1 cellular context compared by ENCODE assay signal in the genomic region with DNA sequence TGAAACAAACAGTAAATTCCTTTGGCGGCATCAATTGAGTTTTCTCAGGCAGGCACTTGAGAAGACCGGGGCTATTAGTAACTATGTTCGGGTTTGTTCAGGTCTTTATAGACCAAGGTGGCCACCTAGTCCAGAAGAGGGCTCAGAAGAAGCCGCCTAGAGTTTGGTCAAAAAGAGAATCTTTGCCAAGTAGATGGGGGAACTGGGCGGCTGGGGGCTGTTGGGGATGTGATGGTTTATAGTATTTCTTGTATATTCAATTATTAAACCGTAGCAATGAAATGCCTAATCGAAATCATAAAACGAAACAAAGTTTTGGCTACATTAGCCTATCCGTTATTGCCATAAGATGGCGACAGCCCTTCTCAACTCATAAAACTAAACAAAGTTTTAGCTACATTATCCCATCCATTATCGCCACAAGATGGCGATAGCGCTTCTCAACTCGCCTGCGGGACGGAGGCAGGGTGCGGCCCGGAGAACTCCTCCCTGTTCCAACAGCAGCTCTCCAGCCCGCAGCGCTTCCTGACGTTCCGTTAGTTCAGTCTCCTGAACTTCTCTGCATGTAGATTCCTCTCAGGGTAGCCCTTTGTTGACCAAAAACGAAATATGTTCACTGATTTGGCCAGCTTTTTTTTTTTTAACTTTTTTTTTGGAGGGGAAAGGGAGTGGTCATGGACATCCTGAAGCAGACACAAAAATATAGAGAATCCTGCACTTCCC.
TF ChIP-seq lines count a peak whose summit lies in the region.

No MANE protein-coding gene starts in this region.

TF ChIP-seq in HepG2, 621 proteins besides CTCF, POLR2A, EP300 and RAD21 (continued from another document and continues in another):
- TF ChIP-seq GABPA (IDR thresholded peaks at IDR 0.05; ENCODE audit: low read depth, low read length) (no peak), GABPA (CRISPR knock-in tag; IDR thresholded peaks at IDR 0.05; ENCODE audit: low read depth) (peak; percentile 40; the same call in 1 of the 2 replicates), SALL2 (CRISPR knock-in tag; IDR thresholded peaks at IDR 0.05) (peak; percentile 84), KDM3A (CRISPR knock-in tag; IDR thresholded peaks at IDR 0.05; ENCODE audit: low read depth) (peak; percentile 84; the same call in 1 of the 2 replicates), ZNF34 (CRISPR knock-in tag; IDR thresholded peaks at IDR 0.05; ENCODE audit: borderline replicate concordance) (no peak), ATRX (CRISPR knock-in tag; IDR thresholded peaks at IDR 0.05; ENCODE audit: borderline replicate concordance) (no peak), KDM6A (CRISPR knock-in tag; IDR thresholded peaks at IDR 0.05; ENCODE audit: low read depth) (no peak), BRCA1 (CRISPR knock-in tag; IDR thresholded peaks at IDR 0.05) (0 out of 2 replicates have a peak, but pooled peaks have one; percentile 27), MEF2D (CRISPR knock-in tag; IDR thresholded peaks at IDR 0.05) (no peak), NRL (CRISPR knock-in tag; IDR thresholded peaks at IDR 0.05; ENCODE audit: borderline replicate concordance) (no peak), ZNF891 (CRISPR knock-in tag; IDR thresholded peaks at IDR 0.05) (no peak), HOXA7 (CRISPR knock-in tag; IDR thresholded peaks at IDR 0.05) (no peak), EZH2 (conservative IDR thresholded peaks at IDR 0.05; ENCODE audit: low read depth, low read length) (no peak), ELF4 (CRISPR knock-in tag; IDR thresholded peaks at IDR 0.05; ENCODE audit: borderline replicate concordance) (no peak), ZNF225 (CRISPR knock-in tag; IDR thresholded peaks at IDR 0.05) (no peak), ZNF143 (CRISPR knock-in tag; IDR thresholded peaks at IDR 0.05) (no peak), ZNF552 (CRISPR knock-in tag; IDR thresholded peaks at IDR 0.05; ENCODE audit: borderline replicate concordance) (no peak), GATAD2A (CRISPR knock-in tag; IDR thresholded peaks at IDR 0.05) (peak; percentile 79), ASH2L (IDR thresholded peaks at IDR 0.05; ENCODE audit: insufficient read length, low read depth, low read length) (peak; percentile 37), HNRNPLL (IDR thresholded peaks at IDR 0.05; ENCODE audit: low read depth, low read length, poor library complexity, severe bottlenecking) (peak; percentile 35), HDAC2 (CRISPR knock-in tag; IDR thresholded peaks at IDR 0.05) (peak; percentile 77; the same call in 1 of the 2 replicates), FOXK1 (CRISPR knock-in tag; IDR thresholded peaks at IDR 0.05; ENCODE audit: borderline replicate concordance, low read depth) (peak; percentile 50; the same call in 1 of the 2 replicates), ZNF331 (CRISPR knock-in tag; IDR thresholded peaks at IDR 0.05) (peak; percentile 90), ZMYM4 (CRISPR knock-in tag; IDR thresholded peaks at IDR 0.05) (peak; percentile 87), ZMAT3 (CRISPR knock-in tag; conservative IDR thresholded peaks at IDR 0.05) (no peak), ZNF431 (CRISPR knock-in tag; IDR thresholded peaks at IDR 0.05; ENCODE audit: borderline replicate concordance, low read depth) (no peak), MTF1 (CRISPR knock-in tag; IDR thresholded peaks at IDR 0.05) (no peak), NFYB (CRISPR knock-in tag; IDR thresholded peaks at IDR 0.05) (no peak), MTF2 (CRISPR knock-in tag; IDR thresholded peaks at IDR 0.05; ENCODE audit: borderline replicate concordance) (no peak), ZNF10 (CRISPR knock-in tag; IDR thresholded peaks at IDR 0.05; ENCODE audit: borderline replicate concordance, low read depth) (no peak), SUZ12 (IDR thresholded peaks at IDR 0.05; ENCODE audit: low read depth, low read length) (no peak), HOXA5 (CRISPR knock-in tag; IDR thresholded peaks at IDR 0.05) (peak; percentile 83; the same call in 1 of the 2 replicates), ZNF878 (CRISPR knock-in tag; IDR thresholded peaks at IDR 0.05) (no peak), ZFP1 (CRISPR knock-in tag; IDR thresholded peaks at IDR 0.05) (0 out of 2 replicates have a peak, but pooled peaks have one; percentile 39), ZNF776 (CRISPR knock-in tag; IDR thresholded peaks at IDR 0.05) (no peak), ZEB1 (IDR thresholded peaks at IDR 0.05; ENCODE audit: insufficient replicate concordance, low read depth) (no peak), ZNF577 (CRISPR knock-in tag; IDR thresholded peaks at IDR 0.05; ENCODE audit: borderline replicate concordance, low read depth) (no peak), NR2C2 (CRISPR knock-in tag; IDR thresholded peaks at IDR 0.05; ENCODE audit: borderline replicate concordance) (no peak), TBP (CRISPR knock-in tag; IDR thresholded peaks at IDR 0.05) (no peak), ZNF737 (CRISPR knock-in tag; IDR thresholded peaks at IDR 0.05; ENCODE audit: borderline replicate concordance) (no peak), CCAR2 (optimal IDR thresholded peaks at IDR 0.05; ENCODE audit: low read depth, low read length) (peak; percentile 55), PHF21A (CRISPR knock-in tag; IDR thresholded peaks at IDR 0.05) (peak; percentile 77), FOXA1 (IDR thresholded peaks at IDR 0.05) (no peak), FOXA1 (CRISPR knock-in tag; IDR thresholded peaks at IDR 0.05) (peak; percentile 38; the same call in 1 of the 2 replicates), PPARG (CRISPR knock-in tag; conservative IDR thresholded peaks at IDR 0.05) (peak; percentile 59), KAT7 (CRISPR knock-in tag; IDR thresholded peaks at IDR 0.05; ENCODE audit: borderline replicate concordance) (no peak), JUN (CRISPR knock-in tag; IDR thresholded peaks at IDR 0.05) (no peak)
- TF ChIP-seq, protein P1, sequence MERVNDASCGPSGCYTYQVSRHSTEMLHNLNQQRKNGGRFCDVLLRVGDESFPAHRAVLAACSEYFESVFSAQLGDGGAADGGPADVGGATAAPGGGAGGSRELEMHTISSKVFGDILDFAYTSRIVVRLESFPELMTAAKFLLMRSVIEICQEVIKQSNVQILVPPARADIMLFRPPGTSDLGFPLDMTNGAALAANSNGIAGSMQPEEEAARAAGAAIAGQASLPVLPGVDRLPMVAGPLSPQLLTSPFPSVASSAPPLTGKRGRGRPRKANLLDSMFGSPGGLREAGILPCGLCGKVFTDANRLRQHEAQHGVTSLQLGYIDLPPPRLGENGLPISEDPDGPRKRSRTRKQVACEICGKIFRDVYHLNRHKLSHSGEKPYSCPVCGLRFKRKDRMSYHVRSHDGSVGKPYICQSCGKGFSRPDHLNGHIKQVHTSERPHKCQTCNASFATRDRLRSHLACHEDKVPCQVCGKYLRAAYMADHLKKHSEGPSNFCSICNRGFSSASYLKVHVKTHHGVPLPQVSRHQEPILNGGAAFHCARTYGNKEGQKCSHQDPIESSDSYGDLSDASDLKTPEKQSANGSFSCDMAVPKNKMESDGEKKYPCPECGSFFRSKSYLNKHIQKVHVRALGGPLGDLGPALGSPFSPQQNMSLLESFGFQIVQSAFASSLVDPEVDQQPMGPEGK (CRISPR knock-in tag; IDR thresholded peaks at IDR 0.05), result peak; percentile 43; the same call in 1 of the 2 replicates
- TF ChIP-seq, protein P2, sequence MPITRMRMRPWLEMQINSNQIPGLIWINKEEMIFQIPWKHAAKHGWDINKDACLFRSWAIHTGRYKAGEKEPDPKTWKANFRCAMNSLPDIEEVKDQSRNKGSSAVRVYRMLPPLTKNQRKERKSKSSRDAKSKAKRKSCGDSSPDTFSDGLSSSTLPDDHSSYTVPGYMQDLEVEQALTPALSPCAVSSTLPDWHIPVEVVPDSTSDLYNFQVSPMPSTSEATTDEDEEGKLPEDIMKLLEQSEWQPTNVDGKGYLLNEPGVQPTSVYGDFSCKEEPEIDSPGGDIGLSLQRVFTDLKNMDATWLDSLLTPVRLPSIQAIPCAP (CRISPR knock-in tag; IDR thresholded peaks at IDR 0.05; ENCODE audit: low read depth), result no peak
- TF ChIP-seq, protein P3, sequence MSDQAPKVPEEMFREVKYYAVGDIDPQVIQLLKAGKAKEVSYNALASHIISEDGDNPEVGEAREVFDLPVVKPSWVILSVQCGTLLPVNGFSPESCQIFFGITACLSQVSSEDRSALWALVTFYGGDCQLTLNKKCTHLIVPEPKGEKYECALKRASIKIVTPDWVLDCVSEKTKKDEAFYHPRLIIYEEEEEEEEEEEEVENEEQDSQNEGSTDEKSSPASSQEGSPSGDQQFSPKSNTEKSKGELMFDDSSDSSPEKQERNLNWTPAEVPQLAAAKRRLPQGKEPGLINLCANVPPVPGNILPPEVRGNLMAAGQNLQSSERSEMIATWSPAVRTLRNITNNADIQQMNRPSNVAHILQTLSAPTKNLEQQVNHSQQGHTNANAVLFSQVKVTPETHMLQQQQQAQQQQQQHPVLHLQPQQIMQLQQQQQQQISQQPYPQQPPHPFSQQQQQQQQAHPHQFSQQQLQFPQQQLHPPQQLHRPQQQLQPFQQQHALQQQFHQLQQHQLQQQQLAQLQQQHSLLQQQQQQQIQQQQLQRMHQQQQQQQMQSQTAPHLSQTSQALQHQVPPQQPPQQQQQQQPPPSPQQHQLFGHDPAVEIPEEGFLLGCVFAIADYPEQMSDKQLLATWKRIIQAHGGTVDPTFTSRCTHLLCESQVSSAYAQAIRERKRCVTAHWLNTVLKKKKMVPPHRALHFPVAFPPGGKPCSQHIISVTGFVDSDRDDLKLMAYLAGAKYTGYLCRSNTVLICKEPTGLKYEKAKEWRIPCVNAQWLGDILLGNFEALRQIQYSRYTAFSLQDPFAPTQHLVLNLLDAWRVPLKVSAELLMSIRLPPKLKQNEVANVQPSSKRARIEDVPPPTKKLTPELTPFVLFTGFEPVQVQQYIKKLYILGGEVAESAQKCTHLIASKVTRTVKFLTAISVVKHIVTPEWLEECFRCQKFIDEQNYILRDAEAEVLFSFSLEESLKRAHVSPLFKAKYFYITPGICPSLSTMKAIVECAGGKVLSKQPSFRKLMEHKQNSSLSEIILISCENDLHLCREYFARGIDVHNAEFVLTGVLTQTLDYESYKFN (CRISPR knock-in tag; conservative IDR thresholded peaks at IDR 0.05), result no peak
- TF ChIP-seq, protein P4, sequence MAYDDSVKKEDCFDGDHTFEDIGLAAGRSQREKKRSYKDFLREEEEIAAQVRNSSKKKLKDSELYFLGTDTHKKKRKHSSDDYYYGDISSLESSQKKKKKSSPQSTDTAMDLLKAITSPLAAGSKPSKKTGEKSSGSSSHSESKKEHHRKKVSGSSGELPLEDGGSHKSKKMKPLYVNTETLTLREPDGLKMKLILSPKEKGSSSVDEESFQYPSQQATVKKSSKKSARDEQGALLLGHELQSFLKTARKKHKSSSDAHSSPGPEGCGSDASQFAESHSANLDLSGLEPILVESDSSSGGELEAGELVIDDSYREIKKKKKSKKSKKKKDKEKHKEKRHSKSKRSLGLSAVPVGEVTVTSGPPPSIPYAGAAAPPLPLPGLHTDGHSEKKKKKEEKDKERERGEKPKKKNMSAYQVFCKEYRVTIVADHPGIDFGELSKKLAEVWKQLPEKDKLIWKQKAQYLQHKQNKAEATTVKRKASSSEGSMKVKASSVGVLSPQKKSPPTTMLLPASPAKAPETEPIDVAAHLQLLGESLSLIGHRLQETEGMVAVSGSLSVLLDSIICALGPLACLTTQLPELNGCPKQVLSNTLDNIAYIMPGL (CRISPR knock-in tag; IDR thresholded peaks at IDR 0.05; ENCODE audit: borderline replicate concordance in 1 of 2, low read depth in 1 of 2), result peak; percentile 93 to 98
- TF ChIP-seq, protein P5, sequence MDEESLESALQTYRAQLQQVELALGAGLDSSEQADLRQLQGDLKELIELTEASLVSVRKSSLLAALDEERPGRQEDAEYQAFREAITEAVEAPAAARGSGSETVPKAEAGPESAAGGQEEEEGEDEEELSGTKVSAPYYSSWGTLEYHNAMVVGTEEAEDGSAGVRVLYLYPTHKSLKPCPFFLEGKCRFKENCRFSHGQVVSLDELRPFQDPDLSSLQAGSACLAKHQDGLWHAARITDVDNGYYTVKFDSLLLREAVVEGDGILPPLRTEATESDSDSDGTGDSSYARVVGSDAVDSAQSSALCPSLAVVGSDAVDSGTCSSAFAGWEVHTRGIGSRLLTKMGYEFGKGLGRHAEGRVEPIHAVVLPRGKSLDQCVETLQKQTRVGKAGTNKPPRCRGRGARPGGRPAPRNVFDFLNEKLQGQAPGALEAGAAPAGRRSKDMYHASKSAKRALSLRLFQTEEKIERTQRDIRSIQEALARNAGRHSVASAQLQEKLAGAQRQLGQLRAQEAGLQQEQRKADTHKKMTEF (CRISPR knock-in tag; IDR thresholded peaks at IDR 0.05), result peak; percentile 86
- TF ChIP-seq, protein P6, sequence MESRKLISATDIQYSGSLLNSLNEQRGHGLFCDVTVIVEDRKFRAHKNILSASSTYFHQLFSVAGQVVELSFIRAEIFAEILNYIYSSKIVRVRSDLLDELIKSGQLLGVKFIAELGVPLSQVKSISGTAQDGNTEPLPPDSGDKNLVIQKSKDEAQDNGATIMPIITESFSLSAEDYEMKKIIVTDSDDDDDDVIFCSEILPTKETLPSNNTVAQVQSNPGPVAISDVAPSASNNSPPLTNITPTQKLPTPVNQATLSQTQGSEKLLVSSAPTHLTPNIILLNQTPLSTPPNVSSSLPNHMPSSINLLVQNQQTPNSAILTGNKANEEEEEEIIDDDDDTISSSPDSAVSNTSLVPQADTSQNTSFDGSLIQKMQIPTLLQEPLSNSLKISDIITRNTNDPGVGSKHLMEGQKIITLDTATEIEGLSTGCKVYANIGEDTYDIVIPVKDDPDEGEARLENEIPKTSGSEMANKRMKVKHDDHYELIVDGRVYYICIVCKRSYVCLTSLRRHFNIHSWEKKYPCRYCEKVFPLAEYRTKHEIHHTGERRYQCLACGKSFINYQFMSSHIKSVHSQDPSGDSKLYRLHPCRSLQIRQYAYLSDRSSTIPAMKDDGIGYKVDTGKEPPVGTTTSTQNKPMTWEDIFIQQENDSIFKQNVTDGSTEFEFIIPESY (CRISPR knock-in tag; IDR thresholded peaks at IDR 0.05), result peak; percentile 78
- TF ChIP-seq, protein P7, sequence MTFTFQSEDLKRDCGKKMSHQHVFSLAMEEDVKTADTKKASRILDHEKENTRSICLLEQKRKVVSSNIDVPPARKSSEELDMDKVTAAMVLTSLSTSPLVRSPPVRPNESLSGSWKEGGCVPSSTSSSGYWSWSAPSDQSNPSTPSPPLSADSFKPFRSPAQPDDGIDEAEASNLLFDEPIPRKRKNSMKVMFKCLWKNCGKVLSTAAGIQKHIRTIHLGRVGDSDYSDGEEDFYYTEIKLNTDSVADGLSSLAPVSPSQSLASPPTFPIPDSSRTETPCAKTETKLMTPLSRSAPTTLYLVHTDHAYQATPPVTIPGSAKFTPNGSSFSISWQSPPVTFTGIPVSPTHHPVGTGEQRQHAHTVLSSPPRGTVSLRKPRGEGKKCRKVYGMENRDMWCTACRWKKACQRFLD (CRISPR knock-in tag; IDR thresholded peaks at IDR 0.05; ENCODE audit: borderline replicate concordance), result no peak
- TF ChIP-seq, protein P8, sequence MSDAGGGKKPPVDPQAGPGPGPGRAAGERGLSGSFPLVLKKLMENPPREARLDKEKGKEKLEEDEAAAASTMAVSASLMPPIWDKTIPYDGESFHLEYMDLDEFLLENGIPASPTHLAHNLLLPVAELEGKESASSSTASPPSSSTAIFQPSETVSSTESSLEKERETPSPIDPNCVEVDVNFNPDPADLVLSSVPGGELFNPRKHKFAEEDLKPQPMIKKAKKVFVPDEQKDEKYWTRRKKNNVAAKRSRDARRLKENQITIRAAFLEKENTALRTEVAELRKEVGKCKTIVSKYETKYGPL (CRISPR knock-in tag; IDR thresholded peaks at IDR 0.05), result no peak
- TF ChIP-seq, protein P9, sequence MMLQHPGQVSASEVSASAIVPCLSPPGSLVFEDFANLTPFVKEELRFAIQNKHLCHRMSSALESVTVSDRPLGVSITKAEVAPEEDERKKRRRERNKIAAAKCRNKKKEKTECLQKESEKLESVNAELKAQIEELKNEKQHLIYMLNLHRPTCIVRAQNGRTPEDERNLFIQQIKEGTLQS (CRISPR knock-in tag; IDR thresholded peaks at IDR 0.05), result no peak
